Comparison of ENCODE assay signal across 1 cellular context in the genomic region with DNA sequence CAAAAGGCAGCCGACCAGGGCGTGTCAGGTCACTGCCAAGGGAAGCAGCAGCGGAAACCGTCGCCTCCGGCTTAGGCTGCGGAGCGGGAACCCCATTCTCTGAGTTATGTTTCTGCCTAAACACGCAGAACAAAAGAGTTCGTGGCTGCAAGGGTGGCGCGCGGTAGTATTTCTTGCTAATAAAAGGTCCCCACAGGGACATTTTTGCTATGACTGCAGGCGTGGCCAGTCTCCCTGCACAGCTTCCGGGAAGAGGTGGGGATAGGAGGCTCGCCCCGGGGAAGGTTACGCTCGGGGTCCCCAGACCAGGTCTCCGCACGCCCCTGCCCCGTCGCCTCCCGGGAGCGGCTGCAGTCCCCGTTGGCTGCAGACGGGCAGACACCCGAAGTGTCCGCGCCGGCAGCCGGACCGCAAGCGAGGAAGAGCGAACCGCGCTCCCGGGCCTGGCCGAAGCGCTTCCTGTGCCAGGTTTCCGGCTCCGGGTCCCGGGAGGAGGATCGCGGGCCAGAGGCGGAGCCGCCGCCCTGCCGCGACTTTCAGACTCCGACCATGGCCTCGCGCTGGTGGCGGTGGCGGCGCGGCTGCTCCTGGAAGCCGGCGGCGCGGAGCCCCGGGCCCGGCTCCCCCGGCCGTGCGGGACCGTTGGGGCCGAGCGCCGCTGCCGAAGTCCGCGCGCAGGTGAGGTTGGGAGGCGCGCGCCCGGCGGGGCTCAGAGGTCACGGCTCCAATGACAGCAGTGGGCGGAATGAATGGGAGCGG.
A peak's percentile ranks its signal among the peaks of the same experiment; 100 is the strongest.
TF ChIP-seq lines count a peak whose summit lies in the region.

A gene with protein sequence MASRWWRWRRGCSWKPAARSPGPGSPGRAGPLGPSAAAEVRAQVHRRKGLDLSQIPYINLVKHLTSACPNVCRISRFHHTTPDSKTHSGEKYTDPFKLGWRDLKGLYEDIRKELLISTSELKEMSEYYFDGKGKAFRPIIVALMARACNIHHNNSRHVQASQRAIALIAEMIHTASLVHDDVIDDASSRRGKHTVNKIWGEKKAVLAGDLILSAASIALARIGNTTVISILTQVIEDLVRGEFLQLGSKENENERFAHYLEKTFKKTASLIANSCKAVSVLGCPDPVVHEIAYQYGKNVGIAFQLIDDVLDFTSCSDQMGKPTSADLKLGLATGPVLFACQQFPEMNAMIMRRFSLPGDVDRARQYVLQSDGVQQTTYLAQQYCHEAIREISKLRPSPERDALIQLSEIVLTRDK (plus strand): TSS at position 539 of the 759 bp plus-strand sequence. CDS start 11 bp downstream, at position 550.

TF ChIP-seq in HepG2, 621 proteins besides CTCF, POLR2A, EP300 and RAD21 (continued from another document and continues in another):
- TF ChIP-seq ATF7-NPFF (CRISPR knock-in tag; IDR thresholded peaks at IDR 0.05; ENCODE audit: low read depth) (peak; percentile 49), ZKSCAN5 (CRISPR knock-in tag; IDR thresholded peaks at IDR 0.05) (no peak), KDM3A (CRISPR knock-in tag; IDR thresholded peaks at IDR 0.05; ENCODE audit: low read depth) (peak; percentile 34; the same call in 1 of the 2 replicates), ZNF34 (CRISPR knock-in tag; IDR thresholded peaks at IDR 0.05; ENCODE audit: borderline replicate concordance) (no peak; the same call in 1 of the 2 replicates), AKAP8 (CRISPR knock-in tag; IDR thresholded peaks at IDR 0.05) (no peak), ZNF788 (CRISPR knock-in tag; IDR thresholded peaks at IDR 0.05; ENCODE audit: borderline replicate concordance) (no peak), RFX3 (CRISPR knock-in tag; IDR thresholded peaks at IDR 0.05) (no peak), ZSCAN25 (CRISPR knock-in tag; IDR thresholded peaks at IDR 0.05) (no peak), ZNF430 (CRISPR knock-in tag; IDR thresholded peaks at IDR 0.05) (no peak; the same call in none of the 2 replicates), CHD2 (IDR thresholded peaks at IDR 0.05; ENCODE audit: low read depth, low read length) (no peak), ZFP36 (IDR thresholded peaks at IDR 0.05; ENCODE audit: borderline replicate concordance, low read depth, low read length, partially characterized antibody) (no peak), NR2C2 (CRISPR knock-in tag; IDR thresholded peaks at IDR 0.05; ENCODE audit: borderline replicate concordance) (peak; percentile 99), JDP2 (CRISPR knock-in tag; IDR thresholded peaks at IDR 0.05; ENCODE audit: borderline replicate concordance) (no peak; the same call in 1 of the 2 replicates), NR2F2 (IDR thresholded peaks at IDR 0.05; ENCODE audit: borderline replicate concordance, low read depth) (no peak), ZEB1 (IDR thresholded peaks at IDR 0.05; ENCODE audit: insufficient replicate concordance, low read depth) (no peak), ZC3H4 (CRISPR knock-in tag; IDR thresholded peaks at IDR 0.05; ENCODE audit: borderline replicate concordance) (no peak), SRSF4 (IDR thresholded peaks at IDR 0.05; ENCODE audit: low read depth, low read length, poor library complexity, severe bottlenecking) (no peak), ZNF225 (CRISPR knock-in tag; IDR thresholded peaks at IDR 0.05) (peak; percentile 70; the same call in 1 of the 2 replicates), HDAC2 (CRISPR knock-in tag; IDR thresholded peaks at IDR 0.05) (no peak), PHF21A (CRISPR knock-in tag; IDR thresholded peaks at IDR 0.05) (no peak; the same call in none of the 2 replicates), NR2F1 (CRISPR knock-in tag; IDR thresholded peaks at IDR 0.05) (peak in 1 of 2 experiments; percentile 18; a peak in 1 of 4 replicates), KDM5B (CRISPR knock-in tag; IDR thresholded peaks at IDR 0.05; ENCODE audit: borderline replicate concordance) (0 out of 2 replicates have a peak, but pooled peaks have one; percentile 14), ZNF558 (CRISPR knock-in tag; IDR thresholded peaks at IDR 0.05; ENCODE audit: borderline replicate concordance) (peak; percentile 92; the same call in 1 of the 2 replicates), ZNF264 (CRISPR knock-in tag; IDR thresholded peaks at IDR 0.05) (no peak), ZNF263 (CRISPR knock-in tag; IDR thresholded peaks at IDR 0.05) (peak; percentile 58), CEBPB (IDR thresholded peaks at IDR 0.05; ENCODE audit: borderline replicate concordance, low read depth, low read length) (no peak), ZNF557 (CRISPR knock-in tag; IDR thresholded peaks at IDR 0.05) (no peak), IKZF1 (IDR thresholded peaks at IDR 0.05) (no peak), MAF1 (CRISPR knock-in tag; IDR thresholded peaks at IDR 0.05; ENCODE audit: borderline replicate concordance) (0 out of 2 replicates have a peak, but pooled peaks have one; percentile 71)
- TF ChIP-seq, protein P1, sequence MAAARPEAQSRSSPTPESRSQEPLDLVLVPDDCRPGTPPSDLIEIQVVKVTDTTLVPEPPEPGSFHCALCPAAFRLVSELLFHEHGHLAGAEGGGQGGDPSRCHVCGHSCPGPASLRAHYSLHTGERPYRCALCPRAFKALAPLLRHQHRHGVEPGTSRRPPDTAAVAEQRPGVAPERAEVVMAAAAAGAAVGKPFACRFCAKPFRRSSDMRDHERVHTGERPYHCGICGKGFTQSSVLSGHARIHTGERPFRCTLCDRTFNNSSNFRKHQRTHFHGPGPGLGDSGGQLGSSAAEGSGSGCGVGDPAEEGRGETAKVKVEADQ (CRISPR knock-in tag; IDR thresholded peaks at IDR 0.05; ENCODE audit: borderline replicate concordance): no peak
- TF ChIP-seq, protein P2, sequence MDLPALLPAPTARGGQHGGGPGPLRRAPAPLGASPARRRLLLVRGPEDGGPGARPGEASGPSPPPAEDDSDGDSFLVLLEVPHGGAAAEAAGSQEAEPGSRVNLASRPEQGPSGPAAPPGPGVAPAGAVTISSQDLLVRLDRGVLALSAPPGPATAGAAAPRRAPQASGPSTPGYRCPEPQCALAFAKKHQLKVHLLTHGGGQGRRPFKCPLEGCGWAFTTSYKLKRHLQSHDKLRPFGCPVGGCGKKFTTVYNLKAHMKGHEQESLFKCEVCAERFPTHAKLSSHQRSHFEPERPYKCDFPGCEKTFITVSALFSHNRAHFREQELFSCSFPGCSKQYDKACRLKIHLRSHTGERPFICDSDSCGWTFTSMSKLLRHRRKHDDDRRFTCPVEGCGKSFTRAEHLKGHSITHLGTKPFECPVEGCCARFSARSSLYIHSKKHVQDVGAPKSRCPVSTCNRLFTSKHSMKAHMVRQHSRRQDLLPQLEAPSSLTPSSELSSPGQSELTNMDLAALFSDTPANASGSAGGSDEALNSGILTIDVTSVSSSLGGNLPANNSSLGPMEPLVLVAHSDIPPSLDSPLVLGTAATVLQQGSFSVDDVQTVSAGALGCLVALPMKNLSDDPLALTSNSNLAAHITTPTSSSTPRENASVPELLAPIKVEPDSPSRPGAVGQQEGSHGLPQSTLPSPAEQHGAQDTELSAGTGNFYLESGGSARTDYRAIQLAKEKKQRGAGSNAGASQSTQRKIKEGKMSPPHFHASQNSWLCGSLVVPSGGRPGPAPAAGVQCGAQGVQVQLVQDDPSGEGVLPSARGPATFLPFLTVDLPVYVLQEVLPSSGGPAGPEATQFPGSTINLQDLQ (CRISPR knock-in tag; IDR thresholded peaks at IDR 0.05): peak; percentile 88; the same call in 1 of the 2 replicates
- TF ChIP-seq, protein P3, sequence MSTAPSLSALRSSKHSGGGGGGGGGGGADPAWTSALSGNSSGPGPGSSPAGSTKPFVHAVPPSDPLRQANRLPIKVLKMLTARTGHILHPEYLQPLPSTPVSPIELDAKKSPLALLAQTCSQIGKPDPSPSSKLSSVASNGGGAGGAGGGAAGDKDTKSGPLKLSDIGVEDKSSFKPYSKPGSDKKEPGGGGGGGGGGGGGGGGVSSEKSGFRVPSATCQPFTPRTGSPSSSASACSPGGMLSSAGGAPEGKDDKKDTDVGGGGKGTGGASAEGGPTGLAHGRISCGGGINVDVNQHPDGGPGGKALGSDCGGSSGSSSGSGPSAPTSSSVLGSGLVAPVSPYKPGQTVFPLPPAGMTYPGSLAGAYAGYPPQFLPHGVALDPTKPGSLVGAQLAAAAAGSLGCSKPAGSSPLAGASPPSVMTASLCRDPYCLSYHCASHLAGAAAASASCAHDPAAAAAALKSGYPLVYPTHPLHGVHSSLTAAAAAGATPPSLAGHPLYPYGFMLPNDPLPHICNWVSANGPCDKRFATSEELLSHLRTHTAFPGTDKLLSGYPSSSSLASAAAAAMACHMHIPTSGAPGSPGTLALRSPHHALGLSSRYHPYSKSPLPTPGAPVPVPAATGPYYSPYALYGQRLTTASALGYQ (CRISPR knock-in tag; IDR thresholded peaks at IDR 0.05): no peak
- TF ChIP-seq, protein P4, sequence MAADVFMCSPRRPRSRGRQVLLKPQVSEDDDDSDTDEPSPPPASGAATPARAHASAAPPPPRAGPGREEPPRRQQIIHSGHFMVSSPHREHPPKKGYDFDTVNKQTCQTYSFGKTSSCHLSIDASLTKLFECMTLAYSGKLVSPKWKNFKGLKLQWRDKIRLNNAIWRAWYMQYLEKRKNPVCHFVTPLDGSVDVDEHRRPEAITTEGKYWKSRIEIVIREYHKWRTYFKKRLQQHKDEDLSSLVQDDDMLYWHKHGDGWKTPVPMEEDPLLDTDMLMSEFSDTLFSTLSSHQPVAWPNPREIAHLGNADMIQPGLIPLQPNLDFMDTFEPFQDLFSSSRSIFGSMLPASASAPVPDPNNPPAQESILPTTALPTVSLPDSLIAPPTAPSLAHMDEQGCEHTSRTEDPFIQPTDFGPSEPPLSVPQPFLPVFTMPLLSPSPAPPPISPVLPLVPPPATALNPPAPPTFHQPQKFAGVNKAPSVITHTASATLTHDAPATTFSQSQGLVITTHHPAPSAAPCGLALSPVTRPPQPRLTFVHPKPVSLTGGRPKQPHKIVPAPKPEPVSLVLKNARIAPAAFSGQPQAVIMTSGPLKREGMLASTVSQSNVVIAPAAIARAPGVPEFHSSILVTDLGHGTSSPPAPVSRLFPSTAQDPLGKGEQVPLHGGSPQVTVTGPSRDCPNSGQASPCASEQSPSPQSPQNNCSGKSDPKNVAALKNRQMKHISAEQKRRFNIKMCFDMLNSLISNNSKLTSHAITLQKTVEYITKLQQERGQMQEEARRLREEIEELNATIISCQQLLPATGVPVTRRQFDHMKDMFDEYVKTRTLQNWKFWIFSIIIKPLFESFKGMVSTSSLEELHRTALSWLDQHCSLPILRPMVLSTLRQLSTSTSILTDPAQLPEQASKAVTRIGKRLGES (CRISPR knock-in tag; IDR thresholded peaks at IDR 0.05; ENCODE audit: borderline replicate concordance): no peak
- TF ChIP-seq, protein P5, sequence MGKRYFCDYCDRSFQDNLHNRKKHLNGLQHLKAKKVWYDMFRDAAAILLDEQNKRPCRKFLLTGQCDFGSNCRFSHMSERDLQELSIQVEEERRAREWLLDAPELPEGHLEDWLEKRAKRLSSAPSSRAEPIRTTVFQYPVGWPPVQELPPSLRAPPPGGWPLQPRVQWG (CRISPR knock-in tag; IDR thresholded peaks at IDR 0.05; ENCODE audit: borderline replicate concordance, low read depth): no peak
- TF ChIP-seq, protein P6, sequence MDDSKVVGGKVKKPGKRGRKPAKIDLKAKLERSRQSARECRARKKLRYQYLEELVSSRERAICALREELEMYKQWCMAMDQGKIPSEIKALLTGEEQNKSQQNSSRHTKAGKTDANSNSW (CRISPR knock-in tag; IDR thresholded peaks at IDR 0.05; ENCODE audit: borderline replicate concordance): no peak
- TF ChIP-seq, protein P7, sequence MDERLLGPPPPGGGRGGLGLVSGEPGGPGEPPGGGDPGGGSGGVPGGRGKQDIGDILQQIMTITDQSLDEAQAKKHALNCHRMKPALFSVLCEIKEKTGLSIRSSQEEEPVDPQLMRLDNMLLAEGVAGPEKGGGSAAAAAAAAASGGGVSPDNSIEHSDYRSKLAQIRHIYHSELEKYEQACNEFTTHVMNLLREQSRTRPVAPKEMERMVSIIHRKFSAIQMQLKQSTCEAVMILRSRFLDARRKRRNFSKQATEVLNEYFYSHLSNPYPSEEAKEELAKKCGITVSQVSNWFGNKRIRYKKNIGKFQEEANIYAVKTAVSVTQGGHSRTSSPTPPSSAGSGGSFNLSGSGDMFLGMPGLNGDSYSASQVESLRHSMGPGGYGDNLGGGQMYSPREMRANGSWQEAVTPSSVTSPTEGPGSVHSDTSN (CRISPR knock-in tag; IDR thresholded peaks at IDR 0.05): no peak
- TF ChIP-seq, protein P8, sequence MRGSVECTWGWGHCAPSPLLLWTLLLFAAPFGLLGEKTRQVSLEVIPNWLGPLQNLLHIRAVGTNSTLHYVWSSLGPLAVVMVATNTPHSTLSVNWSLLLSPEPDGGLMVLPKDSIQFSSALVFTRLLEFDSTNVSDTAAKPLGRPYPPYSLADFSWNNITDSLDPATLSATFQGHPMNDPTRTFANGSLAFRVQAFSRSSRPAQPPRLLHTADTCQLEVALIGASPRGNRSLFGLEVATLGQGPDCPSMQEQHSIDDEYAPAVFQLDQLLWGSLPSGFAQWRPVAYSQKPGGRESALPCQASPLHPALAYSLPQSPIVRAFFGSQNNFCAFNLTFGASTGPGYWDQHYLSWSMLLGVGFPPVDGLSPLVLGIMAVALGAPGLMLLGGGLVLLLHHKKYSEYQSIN (CRISPR knock-in tag; IDR thresholded peaks at IDR 0.05; ENCODE audit: borderline replicate concordance): no peak
- TF ChIP-seq, protein P9, sequence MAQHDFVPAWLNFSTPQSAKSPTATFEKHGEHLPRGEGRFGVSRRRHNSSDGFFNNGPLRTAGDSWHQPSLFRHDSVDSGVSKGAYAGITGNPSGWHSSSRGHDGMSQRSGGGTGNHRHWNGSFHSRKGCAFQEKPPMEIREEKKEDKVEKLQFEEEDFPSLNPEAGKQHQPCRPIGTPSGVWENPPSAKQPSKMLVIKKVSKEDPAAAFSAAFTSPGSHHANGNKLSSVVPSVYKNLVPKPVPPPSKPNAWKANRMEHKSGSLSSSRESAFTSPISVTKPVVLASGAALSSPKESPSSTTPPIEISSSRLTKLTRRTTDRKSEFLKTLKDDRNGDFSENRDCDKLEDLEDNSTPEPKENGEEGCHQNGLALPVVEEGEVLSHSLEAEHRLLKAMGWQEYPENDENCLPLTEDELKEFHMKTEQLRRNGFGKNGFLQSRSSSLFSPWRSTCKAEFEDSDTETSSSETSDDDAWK (CRISPR knock-in tag; IDR thresholded peaks at IDR 0.05): no peak
- TF ChIP-seq, protein P10, sequence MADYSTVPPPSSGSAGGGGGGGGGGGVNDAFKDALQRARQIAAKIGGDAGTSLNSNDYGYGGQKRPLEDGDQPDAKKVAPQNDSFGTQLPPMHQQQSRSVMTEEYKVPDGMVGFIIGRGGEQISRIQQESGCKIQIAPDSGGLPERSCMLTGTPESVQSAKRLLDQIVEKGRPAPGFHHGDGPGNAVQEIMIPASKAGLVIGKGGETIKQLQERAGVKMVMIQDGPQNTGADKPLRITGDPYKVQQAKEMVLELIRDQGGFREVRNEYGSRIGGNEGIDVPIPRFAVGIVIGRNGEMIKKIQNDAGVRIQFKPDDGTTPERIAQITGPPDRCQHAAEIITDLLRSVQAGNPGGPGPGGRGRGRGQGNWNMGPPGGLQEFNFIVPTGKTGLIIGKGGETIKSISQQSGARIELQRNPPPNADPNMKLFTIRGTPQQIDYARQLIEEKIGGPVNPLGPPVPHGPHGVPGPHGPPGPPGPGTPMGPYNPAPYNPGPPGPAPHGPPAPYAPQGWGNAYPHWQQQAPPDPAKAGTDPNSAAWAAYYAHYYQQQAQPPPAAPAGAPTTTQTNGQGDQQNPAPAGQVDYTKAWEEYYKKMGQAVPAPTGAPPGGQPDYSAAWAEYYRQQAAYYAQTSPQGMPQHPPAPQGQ (CRISPR knock-in tag; IDR thresholded peaks at IDR 0.05; ENCODE audit: borderline replicate concordance): no peak
- TF ChIP-seq, protein P11, sequence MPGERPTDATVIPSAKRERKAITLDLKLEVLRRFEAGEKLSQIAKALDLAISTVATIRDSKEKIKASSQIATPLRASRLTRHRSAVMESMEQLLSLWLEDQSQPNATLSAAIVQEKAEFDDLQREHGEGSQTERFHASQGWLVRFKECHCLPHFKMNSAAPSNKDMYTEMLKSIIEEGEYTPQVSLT (CRISPR knock-in tag; IDR thresholded peaks at IDR 0.05; ENCODE audit: borderline replicate concordance, low read depth): no peak
